17 cellular contexts compared by ENCODE assay signal in genomic region chr3:19688767-19689166, GRCh38.
DNase-seq lines count a peak whose midpoint lies in the region; ATAC-seq and TF ChIP-seq lines count a peak whose summit lies in the region.
"Had no signal": no experiment of that assay in that cellular context is flagged by ENCODE, and none has a peak within 500 bp of the region (broad histone marks: within the 10 kb centered on the region; RNA-seq: fewer than 3 reads in every experiment).

No MANE protein-coding gene starts in this region.

- H4K20me1 ChIP-seq in GM23338 (replicated peaks; ENCODE audit: insufficient read depth) (no peaks in the 10 kb centered on the region), Loucy (ENCODE audit: insufficient read depth, low read length, poor library complexity, severe bottlenecking) (no peaks in the 10 kb centered on the region)
- H4K20me1 ChIP-seq: BLaER1 treated with 17β-estradiol and CSF1 and Interleukin-3, amounts not matched to agents 10 nM and 100 nM had no signal

- H3K27ac ChIP-seq in GM23338 (ENCODE audit: low read depth) (no peak overlapping the region), sigmoid colon (no peak overlapping the region)
- H3K27ac ChIP-seq: BLaER1 treated with 17β-estradiol and CSF1 and Interleukin-3, amounts not matched to agents 10 nM and 100 nM; transverse colon had no signal

- H3K9me3 ChIP-seq in Loucy (ENCODE audit: insufficient read depth, low read depth, low read length) (peaks cover 4% of the 10 kb centered on the region; the same call in 1 of the 2 replicates), sigmoid colon (peaks cover 0 to 7% (median 1%) of the 10 kb centered on the region in 4 donors)

- no peak for TF ChIP-seq EP300 in sigmoid colon (IDR thresholded peaks at IDR 0.05)

- TF ChIP-seq CTCF in GM12865 (IDR thresholded peaks at IDR 0.05; ENCODE audit: insufficient read depth, low read depth, low read length, missing control alignments) (peak; percentile 21), GM23338 (conservative IDR thresholded peaks at IDR 0.05; ENCODE audit: low read depth in 2 of 2) (peak; percentile 63 to 74), Loucy (conservative IDR thresholded peaks at IDR 0.05; ENCODE audit: low read length) (peak; percentile 43; the same call in 1 of the 2 replicates), sigmoid colon (IDR thresholded peaks at IDR 0.05) (no peak)

- H3K4me3 Mint-ChIP-seq in GM23338: no peak overlapping the region
- H3K4me3 Mint-ChIP-seq: activated CD8-positive, alpha-beta T cell treated with anti-CD3 and anti-CD28 coated beads, Interleukin-2, amount 10 ng/mL, durations not matched to agents 7 days and 5 days; dendritic cell treated with granulocyte-macrophage colony-stimulating factor and Interleukin-4, amounts not matched to agents 40 ng/mL and 50 ng/mL, for 4 days; naive B cell had no signal

- intact Hi-C loops in sigmoid colon (cut with DNase I): no loop called here

- peaks cover 7% of the 10 kb centered on the region for H3K27me3 Mint-ChIP-seq in GM23338 (ENCODE audit: insufficient read depth, low read depth, poor library complexity)
- H3K27me3 Mint-ChIP-seq: dendritic cell treated with granulocyte-macrophage colony-stimulating factor and Interleukin-4, amounts not matched to agents 40 ng/mL and 50 ng/mL, for 4 days had no signal

- TF ChIP-seq POLR2A in sigmoid colon (IDR thresholded peaks at IDR 0.05): no peak

- peaks cover 6% of the 10 kb centered on the region; the same call in 1 of the 3 replicates for H3K36me3 Mint-ChIP-seq in GM23338 (ENCODE audit: low read depth)

- no peak overlapping the region for H3K4me2 ChIP-seq in GM23338
- no peak overlapping the region for H3K4me2 ChIP-seq in Loucy (ENCODE audit: low read depth, low read length, poor library complexity, severe bottlenecking)
- H3K4me2 ChIP-seq: BLaER1 treated with 17β-estradiol and CSF1 and Interleukin-3, amounts not matched to agents 10 nM and 100 nM had no signal

- H3F3A ChIP-seq in GM23338 (replicated peaks; ENCODE audit: low read depth) (no peaks in the 10 kb centered on the region), Loucy (ENCODE audit: low read depth) (no peaks in the 10 kb centered on the region)

- H3K4me1 Mint-ChIP-seq in GM23338: no peaks in the 10 kb centered on the region

- H3K79me2 ChIP-seq in GM23338 (replicated peaks; ENCODE audit: insufficient read depth): no peaks in the 10 kb centered on the region
- no peaks in the 10 kb centered on the region for H3K79me2 ChIP-seq in Loucy (ENCODE audit: insufficient read depth, low read length)

- DNase-seq in GM12865 (ENCODE audit: low read depth) (no peak), GM23338 (ENCODE audit: low spot score) (peak; percentile 56), iPS DF 4.7 (ENCODE audit: extremely low read depth, low spot score) (peak; percentile 11), sigmoid colon (no peak), AG08396 (ENCODE audit: low spot score) (no peak), amniotic stem cell (lab: John Stamatoyannopoulos, UW) (no peak)
- DNase-seq: activated CD8-positive, alpha-beta T cell treated with anti-CD3 and anti-CD28 coated beads, Interleukin-2, amount 10 ng/mL, durations not matched to agents 7 days and 5 days; EL; hippocampal formation; naive B cell; NCI-H187; transverse colon had no signal

- H3K4me3 ChIP-seq in GM12865 (ENCODE audit: low read depth, low read length) (no peak overlapping the region), GM23338 (no peak overlapping the region), Loucy (ENCODE audit: low read length, poor library complexity, severe bottlenecking) (no peak overlapping the region), sigmoid colon (no peak overlapping the region)
- H3K4me3 ChIP-seq: BLaER1 treated with 17β-estradiol and CSF1 and Interleukin-3, amounts not matched to agents 10 nM and 100 nM; K562; transverse colon had no signal

- H3K9ac ChIP-seq in Loucy (ENCODE audit: low read depth, low read length, poor library complexity, severe bottlenecking): no peak overlapping the region
- H3K9ac ChIP-seq: BLaER1 treated with 17β-estradiol and CSF1 and Interleukin-3, amounts not matched to agents 10 nM and 100 nM had no signal

- H3K9me2 ChIP-seq in GM23338 (ENCODE audit: insufficient read depth) (peaks cover 6% of the 10 kb centered on the region; the same call in 1 of the 2 replicates), Loucy (replicated peaks; ENCODE audit: low read depth, low read length) (no peaks in the 10 kb centered on the region; the same call in 1 of the 2 replicates)

- peaks cover 32% of the 10 kb centered on the region for H3K9me3 Mint-ChIP-seq in GM23338

- no peaks in the 10 kb centered on the region for H3K4me1 ChIP-seq in GM23338 (ENCODE audit: insufficient read depth)
- H3K4me1 ChIP-seq in Loucy (ENCODE audit: insufficient read depth, low read length, poor library complexity, severe bottlenecking): no peaks in the 10 kb centered on the region
- H3K4me1 ChIP-seq in sigmoid colon: no peaks in the 10 kb centered on the region
- H3K4me1 ChIP-seq: BLaER1 treated with 17β-estradiol and CSF1 and Interleukin-3, amounts not matched to agents 10 nM and 100 nM; transverse colon had no signal

- H2AFZ ChIP-seq in GM23338: no peak overlapping the region
- H2AFZ ChIP-seq in Loucy (ENCODE audit: low read length): no peak overlapping the region

- ATAC-seq in GM23338: peak; percentile 52
- ATAC-seq in HG02678 (IDR thresholded peaks at IDR 0.05; ENCODE audit: unreplicated experiment): no peak
- ATAC-seq: activated CD8-positive, alpha-beta T cell treated with anti-CD3 and anti-CD28 coated beads, Interleukin-2, amount 10 ng/mL, durations not matched to agents 7 days and 5 days; K562 had no signal

- no peak overlapping the region for H3K27ac Mint-ChIP-seq in GM23338
- H3K27ac Mint-ChIP-seq: activated CD8-positive, alpha-beta T cell treated with anti-CD3 and anti-CD28 coated beads, Interleukin-2, amount 10 ng/mL, durations not matched to agents 7 days and 5 days; dendritic cell treated with granulocyte-macrophage colony-stimulating factor and Interleukin-4, amounts not matched to agents 40 ng/mL and 50 ng/mL, for 4 days had no signal

- WGBS in sigmoid colon, 2 donors: 47 to 65% methylated on average over 2 of the region's 2 CpGs

- H3K27me3 ChIP-seq in GM23338 (ENCODE audit: insufficient read depth) (no peaks in the 10 kb centered on the region), Loucy (ENCODE audit: insufficient read depth, low read length, poor library complexity, severe bottlenecking) (no peaks in the 10 kb centered on the region), sigmoid colon (no peaks in the 10 kb centered on the region)
- H3K27me3 ChIP-seq: BLaER1 treated with 17β-estradiol and CSF1 and Interleukin-3, amounts not matched to agents 10 nM and 100 nM; transverse colon had no signal

- no peaks in the 10 kb centered on the region for H3K36me3 ChIP-seq in GM23338 (ENCODE audit: insufficient read depth)
- H3K36me3 ChIP-seq in Loucy (ENCODE audit: insufficient read depth, low read length): no peaks in the 10 kb centered on the region
- no peaks in the 10 kb centered on the region for H3K36me3 ChIP-seq in sigmoid colon
- H3K36me3 ChIP-seq: BLaER1 treated with 17β-estradiol and CSF1 and Interleukin-3, amounts not matched to agents 10 nM and 100 nM; transverse colon had no signal

TF ChIP-seq in GM23338, 12 proteins besides CTCF, POLR2A, EP300 and RAD21 (continues in another document):
- TF ChIP-seq CREB1 (CRISPR knock-in tag; IDR thresholded peaks at IDR 0.05; ENCODE audit: low read depth): no peak
- TF ChIP-seq STAT1 (IDR thresholded peaks at IDR 0.05; ENCODE audit: unreplicated experiment): no peak
- no peak for TF ChIP-seq REST (IDR thresholded peaks at IDR 0.05; ENCODE audit: unreplicated experiment)

Comparison
In these comparisons a context has a peak if more than half of its experiments do, and no peak if none do; other contexts are left out.
1. DNase-seq: peak in GM23338 (single experiment) and iPS DF 4.7 (single experiment); none in GM12865 (single experiment), sigmoid colon (single experiment), AG08396 (single experiment) and amniotic stem cell (single experiment).
2. CTCF ChIP-seq: peak in GM12865 (single experiment), GM23338 (2 of 2) and Loucy (single experiment); none in sigmoid colon (0 of 4).